8 cellular contexts compared by ENCODE assay signal in the genomic region with DNA sequence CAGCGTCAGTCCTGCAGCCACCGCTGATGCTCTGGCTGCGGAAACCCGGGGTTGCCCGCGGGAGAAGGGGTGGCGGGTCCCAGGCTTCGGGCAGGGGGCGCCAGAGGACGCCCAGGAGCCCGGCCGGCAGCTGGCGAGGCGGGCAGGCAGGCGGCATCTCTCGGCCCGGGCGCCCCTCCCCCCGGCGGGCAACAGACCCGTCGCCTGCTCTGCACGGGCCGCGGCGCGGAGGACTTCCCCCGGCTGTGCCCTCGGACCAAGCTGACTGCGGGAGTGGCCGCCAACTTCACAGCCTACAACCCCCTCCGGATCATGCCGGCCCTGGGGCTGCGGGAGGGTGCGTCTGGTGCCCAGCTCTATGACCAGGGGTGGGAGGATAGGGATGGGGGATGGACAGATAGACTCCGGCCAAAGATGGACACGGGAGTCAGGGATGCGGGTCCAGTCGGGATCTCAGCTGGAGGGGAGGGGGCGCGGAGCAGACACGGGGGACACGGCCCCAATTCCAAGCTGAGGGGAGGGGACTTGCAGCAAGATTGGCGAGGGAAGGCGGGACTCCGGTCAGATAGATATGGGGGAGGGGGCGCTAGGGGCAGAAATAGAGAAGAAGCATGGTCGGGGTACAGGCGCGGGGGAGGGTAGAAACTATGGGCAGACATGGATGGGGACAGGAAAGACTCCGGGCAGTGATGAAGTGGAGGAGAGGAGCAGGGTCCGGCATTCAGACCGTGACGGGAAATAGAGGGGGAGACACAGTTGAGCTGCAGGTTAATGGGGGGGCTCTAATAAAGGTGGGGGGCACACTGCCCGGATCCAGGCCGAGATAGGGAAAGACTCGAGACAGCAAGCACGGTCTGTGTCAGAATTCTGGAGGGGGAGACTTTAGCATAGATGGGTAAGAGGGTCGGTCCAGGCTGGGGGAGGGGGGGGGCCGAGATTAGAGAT. TPM values are rescaled to one million over a fixed set of nuclear protein-coding genes. Genes with fewer than 3 reads are reported as not detected.
DNase-seq lines count a peak whose midpoint lies in the region; ATAC-seq and TF ChIP-seq lines count a peak whose summit lies in the region.

No MANE protein-coding gene starts in this region.

- peak overlapping the region; percentile 33 for H2AFZ ChIP-seq in GM23248

- no peaks in the 10 kb centered on the region for H3F3A ChIP-seq in GM23248 (ENCODE audit: insufficient read depth)

- H3K4me3 ChIP-seq in AG04450 (ENCODE audit: low read depth, low read length) (peak overlapping the region; percentile 65), GM23248 (peak overlapping the region; percentile 78), ectodermal cell (ENCODE audit: insufficient read depth, low read depth, low read length) (peak overlapping the region; percentile 55), lung (no peak overlapping the region)

- H3K27ac ChIP-seq in AG04450 (ENCODE audit: low read depth, low read length) (no peak overlapping the region), GM23248 (no peak overlapping the region), ectodermal cell (ENCODE audit: insufficient read depth, low read depth, low read length, poor library complexity, severe bottlenecking) (no peak overlapping the region), lung (ENCODE audit: low read depth in 1 of 2, low read length in 1 of 2) (no peak overlapping the region)

- no peaks in the 10 kb centered on the region for H3K9me2 ChIP-seq in GM23248 (ENCODE audit: insufficient read depth)

- 3 to 6% methylated on average over 21 to 57 of the region's 60 CpGs for WGBS in GM23248 (ENCODE audit: low coverage in 1 of 2, low lambda C conversion rate in 2 of 2, missing lambda C conversion rate in 2 of 2), 2 experiments
- WGBS in ectodermal cell, 2 experiments = 0 to 1% methylated on average over 60 of the region's 60 CpGs
- 1% methylated on average over 44 to 60 of the region's 60 CpGs for WGBS in lung, 2 donors

- POLR2A ChIA-PET in AG04450 (lab: Yijun Ruan, JAX) = interaction anchor here (0.6 to 1.4 kb wide), 7 partner anchors 15 to 258 kb away, joined by 3 to 13 read pairs (median 5); a partner anchor contains a TSS

- peak overlapping the region; percentile 85 for H3K4me2 ChIP-seq in GM23248 (ENCODE audit: unreplicated experiment)

- DNase-seq in AG04450 (ENCODE audit: low read depth, low spot score) (no peak), GM23248 (peak; percentile 76), NCI-H524 (lab: John Stamatoyannopoulos, UW) (peak; percentile 88 to 93), lung (ENCODE audit: low spot score) (peak; percentile 36)
- peak; percentile 52 to 55 for DNase-seq in activated CD4-positive, alpha-beta T cell treated with anti-CD3 and anti-CD28 coated beads, Interleukin-2, amount 50 U/mL, for 4 hours
- peak; percentile 48 to 73 (median 54) for DNase-seq in stimulated activated CD4-positive, alpha-beta T cell treated with anti-CD3 and anti-CD28 coated beads, TNF-alpha, amount 100 ng/mL, for 48 hours (ENCODE audit: low read depth in 3 of 3)

- H3K4me1 ChIP-seq in GM23248 (ENCODE audit: insufficient read depth) (peaks cover 8% of the 10 kb centered on the region), ectodermal cell (ENCODE audit: control insufficient read depth, insufficient read depth, low read length) (peaks cover 58% of the 10 kb centered on the region), lung (ENCODE audit: control insufficient read depth in 2 of 2, insufficient read depth in 2 of 2, low read length in 2 of 2) (peaks cover 0 to 15% of the 10 kb centered on the region in 2 donors)

- CTCF ChIA-PET in AG04450 (lab: Charles Lee) = interaction anchor here (0.6 to 2.8 kb wide), 11 partner anchors 17 to 391 kb away, joined by 3 to 14 read pairs (median 4); a partner anchor contains a TSS

- no peaks in the 10 kb centered on the region for H3K27me3 ChIP-seq in AG04450 (ENCODE audit: control insufficient read depth, insufficient read depth, low read length)
- H3K27me3 ChIP-seq in GM23248 (replicated peaks; ENCODE audit: insufficient read depth) = no peaks in the 10 kb centered on the region; the same call in 1 of the 2 replicates
- H3K27me3 ChIP-seq in ectodermal cell (ENCODE audit: control insufficient read depth, insufficient read depth, low read length, poor library complexity, severe bottlenecking) = peaks cover 36% of the 10 kb centered on the region
- H3K27me3 ChIP-seq in lung (ENCODE audit: control insufficient read depth, insufficient read depth) = no peaks in the 10 kb centered on the region

- H3K9ac ChIP-seq in GM23248 = 0 out of 2 replicates have a peak overlapping the region, but pooled peaks have one; percentile 45

- H3K9me3 ChIP-seq in AG04450 (ENCODE audit: control insufficient read depth, insufficient read depth, low read length) = no peaks in the 10 kb centered on the region
- H3K9me3 ChIP-seq in GM23248 (ENCODE audit: low read depth) = no peaks in the 10 kb centered on the region
- H3K9me3 ChIP-seq in ectodermal cell (ENCODE audit: control insufficient read depth, low read length) = no peaks in the 10 kb centered on the region
- peaks cover 0 to 3% of the 10 kb centered on the region in 2 donors for H3K9me3 ChIP-seq in lung (ENCODE audit: control insufficient read depth in 2 of 2, insufficient read depth in 1 of 2, low read length in 1 of 2)

- in situ Hi-C loops in GM23248 (cut with MboI) = no loop called here

- no peaks in the 10 kb centered on the region for H4K20me1 ChIP-seq in GM23248 (ENCODE audit: insufficient read depth)

- peak; percentile 74 for ATAC-seq in lung (ENCODE audit: insufficient read depth, low FRiP score)
- ATAC-seq in GM18498 (IDR thresholded peaks at IDR 0.05; ENCODE audit: unreplicated experiment) = no peak

- TF ChIP-seq CTCF in AG04450 (IDR thresholded peaks at IDR 0.05; ENCODE audit: low read depth, low read length) (peak; percentile 55), lung (IDR thresholded peaks at IDR 0.05; ENCODE audit: control extremely low read depth, extremely low read depth) (peak; percentile 57)

- H3K36me3 ChIP-seq in GM23248 (ENCODE audit: low read depth) (no peaks in the 10 kb centered on the region), ectodermal cell (ENCODE audit: control insufficient read depth, insufficient read depth, low read length) (no peaks in the 10 kb centered on the region), lung (ENCODE audit: control insufficient read depth in 2 of 2, insufficient read depth in 2 of 2, low read length in 2 of 2) (no peaks in the 10 kb centered on the region)

- H3K79me2 ChIP-seq in GM23248 (ENCODE audit: insufficient read depth) = no peaks in the 10 kb centered on the region

RNA-seq across cellular contexts. Expression of a gene that starts 1.1 kb away (rescaled TPM):
- polyA plus RNA-seq in AG04450 (2011; rRNA removed) (5.4 and 7.2 TPM in 2 replicates), GM23248 (2016; fragmentation: Nextera tagmentation; extraction: Ambion mirVana) (0.51 and 1.3 TPM in 2 replicates), lung (under 1 TPM; 0.44 to 0.89 TPM)
- polyA minus RNA-seq in AG04450 (2011; rRNA and poly(A)+ RNA removed) = 6.6 and 7.8 TPM in 2 replicates
- 3.6 and 3.9 TPM in 2 replicates for total RNA-seq in GM23248 (2014; rRNA removed; shearing (Covaris generic))
- 19.7 TPM for polyA plus RNA-seq in ectodermal cell (2013, experiment 1 of 4)
- 23.9 TPM for polyA plus RNA-seq in ectodermal cell (2013, experiment 2 of 4)
- polyA plus RNA-seq in ectodermal cell (2013, experiment 3 of 4) = 20.4 TPM
- 24.6 TPM for polyA plus RNA-seq in ectodermal cell (2013, experiment 4 of 4)
- 1 to 10 TPM; 1.8 to 7.6 TPM for total RNA-seq in lung

RNA-seq across cellular contexts. Expression of a gene that starts 52.8 kb away (rescaled TPM):
- 78.8 and 98.5 TPM in 2 replicates for polyA plus RNA-seq in AG04450 (2011; rRNA removed)
- polyA minus RNA-seq in AG04450 (2011; rRNA and poly(A)+ RNA removed) = 62.9 and 89.1 TPM in 2 replicates
- total RNA-seq in GM23248 (2014; rRNA removed; shearing (Covaris generic)) = 36.8 and 43.0 TPM in 2 replicates
- 27.8 and 27.9 TPM in 2 replicates for polyA plus RNA-seq in GM23248 (2016; fragmentation: Nextera tagmentation; extraction: Ambion mirVana)
- polyA plus RNA-seq in ectodermal cell (2013, experiment 1 of 4) = 1.9 TPM
- 3.5 TPM for polyA plus RNA-seq in ectodermal cell (2013, experiment 2 of 4)
- polyA plus RNA-seq in ectodermal cell (2013, experiment 3 of 4) = 2.0 TPM
- polyA plus RNA-seq in ectodermal cell (2013, experiment 4 of 4) = 2.9 TPM
- 10 to 100 TPM in 1 of 2 donors, under 1 TPM in 1; 0.51 to 15.7 TPM for total RNA-seq in lung
- 10 to 100 TPM in 1 of 2 donors, 1 to 10 TPM in 1; 6.0 to 10.7 TPM for polyA plus RNA-seq in lung

RNA-seq across cellular contexts. Expression of a gene that starts 59.2 kb away (rescaled TPM):
- polyA plus RNA-seq in AG04450 (2011; rRNA removed) (35.4 and 39.5 TPM in 2 replicates), GM23248 (2016; fragmentation: Nextera tagmentation; extraction: Ambion mirVana) (67.3 and 68.7 TPM in 2 replicates), lung (10 to 100 TPM; 16.5 to 23.7 TPM)
- 47.0 and 64.1 TPM in 2 replicates for polyA minus RNA-seq in AG04450 (2011; rRNA and poly(A)+ RNA removed)
- total RNA-seq in GM23248 (2014; rRNA removed; shearing (Covaris generic)) = 234 and 247 TPM in 2 replicates
- polyA plus RNA-seq in ectodermal cell (2013, experiment 1 of 4) = 4.4 TPM
- polyA plus RNA-seq in ectodermal cell (2013, experiment 2 of 4) = 8.0 TPM
- 3.7 TPM for polyA plus RNA-seq in ectodermal cell (2013, experiment 3 of 4)
- 6.2 TPM for polyA plus RNA-seq in ectodermal cell (2013, experiment 4 of 4)
- 10 to 100 TPM; 63.0 to 83.2 TPM for total RNA-seq in lung
